Comparison of ENCODE assay signal across 21 cellular contexts in the genomic region with DNA sequence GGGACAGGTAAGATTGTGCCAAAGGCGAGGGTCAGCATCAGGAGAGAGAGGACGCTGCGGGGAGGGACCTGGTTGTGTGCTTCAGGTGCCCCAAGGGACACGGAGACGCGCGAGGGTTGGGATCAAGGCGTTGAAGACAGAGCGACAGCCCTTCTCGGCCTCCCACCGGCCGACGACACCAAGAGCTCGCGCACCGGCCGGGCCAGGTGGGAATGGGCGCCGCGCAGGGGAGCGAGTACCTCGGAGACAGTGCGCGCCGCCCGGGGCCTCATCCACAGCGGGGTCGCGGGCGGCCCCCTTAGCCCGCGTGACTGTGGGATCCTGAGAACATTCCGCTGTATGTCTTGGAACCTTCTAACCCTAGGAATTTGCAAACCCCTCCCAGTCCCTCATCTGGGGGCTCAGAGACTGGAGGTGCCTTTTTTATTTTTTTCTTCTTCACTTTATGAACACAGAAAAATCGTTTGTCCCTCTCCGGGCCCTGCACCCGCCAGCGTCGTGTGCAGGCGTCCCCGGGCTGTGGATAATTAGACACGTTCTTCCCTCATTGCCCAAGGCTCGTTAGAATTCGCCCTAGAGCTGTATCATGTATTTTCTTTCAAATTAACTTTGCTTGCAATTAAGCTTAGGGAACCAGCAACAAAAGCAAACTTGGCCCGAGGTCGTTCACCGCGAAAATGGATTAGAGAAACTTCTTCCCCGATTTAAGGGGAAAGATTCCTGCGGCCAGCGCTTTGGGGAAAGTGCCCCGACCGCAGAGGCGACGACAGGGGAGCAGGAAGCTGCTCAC. TPM values are rescaled to one million over a fixed set of nuclear protein-coding genes. Genes with fewer than 3 reads are reported as not detected.
DNase-seq lines count a peak whose midpoint lies in the region; ATAC-seq and TF ChIP-seq lines count a peak whose summit lies in the region.
"Had no signal": no experiment of that assay in that cellular context is flagged by ENCODE, and none has a peak within 500 bp of the region (broad histone marks: within the 10 kb centered on the region; RNA-seq: fewer than 3 reads in every experiment).

No MANE protein-coding gene starts in this region.

- H3K27me3 Mint-ChIP-seq in T-helper 2 cell treated with Interferon-gamma antibody and Interleukin-4, amounts not matched to agents 5 μg/mL and 100 μg/mL, for 36 hours (ENCODE audit: low read depth) = peaks cover 80% of the 10 kb centered on the region
- H3K27me3 Mint-ChIP-seq in activated T-helper 17 cell treated with anti-CD3 and anti-CD28 coated beads, Interleukin-2, amount 50 U/mL, for 72 hours = peaks cover 61% of the 10 kb centered on the region
- H3K27me3 Mint-ChIP-seq in naive thymus-derived CD4-positive, alpha-beta T cell = peaks cover 69 to 85% (median 74%) of the 10 kb centered on the region in 5 donors

- H3K27me3 ChIP-seq in H7 (ENCODE audit: control insufficient read depth, insufficient read depth, low read length) = peaks cover 91% of the 10 kb centered on the region
- peaks cover 8 to 42% of the 10 kb centered on the region in 2 donors for H3K27me3 ChIP-seq in naive thymus-derived CD4-positive, alpha-beta T cell (ENCODE audit: control insufficient read depth in 2 of 2, insufficient read depth in 2 of 2, low read length in 2 of 2)
- peaks cover 20 to 100% (median 84%) of the 10 kb centered on the region in 7 donors for H3K27me3 ChIP-seq in spleen (replicated peaks in 1 of 7)

- TF ChIP-seq CTCF in spleen (IDR thresholded peaks at IDR 0.05 in 8 of 11, conservative IDR thresholded peaks at IDR 0.05 in 3 of 11) = no peak

- H3K27ac Mint-ChIP-seq in T-helper 2 cell treated with Interferon-gamma antibody and Interleukin-4, amounts not matched to agents 5 μg/mL and 100 μg/mL, for 36 hours = no peak overlapping the region
- no peak overlapping the region for H3K27ac Mint-ChIP-seq in activated T-helper 17 cell treated with anti-CD3 and anti-CD28 coated beads, Interleukin-2, amount 50 U/mL, for 72 hours
- H3K27ac Mint-ChIP-seq in naive thymus-derived CD4-positive, alpha-beta T cell = peak overlapping the region in 2 of 9 donors; percentile 28 to 76
- H3K27ac Mint-ChIP-seq: activated CD8-positive, alpha-beta memory T cell treated with anti-CD3 and anti-CD28 coated beads, Interleukin-2, amount 10 ng/mL, durations not matched to agents 7 days and 5 days; activated naive CD4-positive, alpha-beta T cell treated with anti-CD3 and anti-CD28 coated beads, Interleukin-2, amount 10 ng/mL, durations not matched to agents 7 days and 5 days had no signal

- H3K4me1 ChIP-seq in naive thymus-derived CD4-positive, alpha-beta T cell (ENCODE audit: control insufficient read depth in 2 of 2, insufficient read depth in 2 of 2, low read length in 2 of 2) = peaks cover 0 to 8% of the 10 kb centered on the region in 2 donors
- H3K4me1 ChIP-seq in spleen = peaks cover 6 to 37% (median 29%) of the 10 kb centered on the region in 6 donors

- ATAC-seq in activated T-helper 17 cell treated with anti-CD3 and anti-CD28 coated beads, Interleukin-2, amount 50 U/mL, for 72 hours (replicated peaks) = no peak
- ATAC-seq in naive thymus-derived CD4-positive, alpha-beta T cell = no peak
- no peak for ATAC-seq in HG03439 (IDR thresholded peaks at IDR 0.05; ENCODE audit: unreplicated experiment)
- ATAC-seq: activated CD8-positive, alpha-beta memory T cell treated with anti-CD3 and anti-CD28 coated beads, Interleukin-2, amount 10 ng/mL, durations not matched to agents 7 days and 5 days; mucosa of descending colon had no signal

- TF ChIP-seq POLR2A in spleen (IDR thresholded peaks at IDR 0.05) = no peak

- POLR2A ChIA-PET in naive thymus-derived CD4-positive, alpha-beta T cell (lab: Charles Lee) = interaction anchor here (0.5 to 1.7 kb wide), 3 partner anchors 11 to 197 kb away, joined by 3 to 6 read pairs (median 3); no protein-coding TSS in a partner anchor

- CTCF ChIA-PET in naive thymus-derived CD4-positive, alpha-beta T cell (lab: Charles Lee) = interaction anchor here (0.8 kb wide), 1 partner anchor 15 kb away, joined by 3 read pairs; no protein-coding TSS in a partner anchor

- intact Hi-C loops in naive thymus-derived CD4-positive, alpha-beta T cell (cut with micrococcal nuclease) = loop anchor here in 1 of 2 donors (2.0 kb wide), 1 partner anchor 13 kb away; no protein-coding TSS in a partner anchor
- intact Hi-C loops in spleen (cut with DNase I; ENCODE audit: low total_unique reads) = no loop called here

- H3K36me3 Mint-ChIP-seq in T-helper 2 cell treated with Interferon-gamma antibody and Interleukin-4, amounts not matched to agents 5 μg/mL and 100 μg/mL, for 36 hours (ENCODE audit: low read depth) = no peaks in the 10 kb centered on the region
- no peaks in the 10 kb centered on the region for H3K36me3 Mint-ChIP-seq in activated T-helper 17 cell treated with anti-CD3 and anti-CD28 coated beads, Interleukin-2, amount 50 U/mL, for 72 hours (ENCODE audit: low read depth)
- peaks cover 0 to 4% (median 4%) of the 10 kb centered on the region in 5 donors for H3K36me3 Mint-ChIP-seq in naive thymus-derived CD4-positive, alpha-beta T cell
- H3K36me3 Mint-ChIP-seq: CD4-positive, CD25-positive, alpha-beta regulatory T cell had no signal

- H3K4me3 ChIP-seq in H7 (ENCODE audit: insufficient read depth, low read depth, low read length) (no peak overlapping the region), spleen (peak overlapping the region in 1 of 8 donors; percentile 9)
- H3K4me3 ChIP-seq in naive thymus-derived CD4-positive, alpha-beta T cell (ENCODE audit: low read length) = no peak overlapping the region
- H3K4me3 ChIP-seq: mucosa of descending colon, suprapubic skin had no signal

- H3K4me1 Mint-ChIP-seq in T-helper 2 cell treated with Interferon-gamma antibody and Interleukin-4, amounts not matched to agents 5 μg/mL and 100 μg/mL, for 36 hours (ENCODE audit: low read depth) = peaks cover 8% of the 10 kb centered on the region
- H3K4me1 Mint-ChIP-seq in activated T-helper 17 cell treated with anti-CD3 and anti-CD28 coated beads, Interleukin-2, amount 50 U/mL, for 72 hours = no peaks in the 10 kb centered on the region
- peaks cover 8 to 27% (median 13%) of the 10 kb centered on the region in 7 donors for H3K4me1 Mint-ChIP-seq in naive thymus-derived CD4-positive, alpha-beta T cell

- H3K4me3 Mint-ChIP-seq in T-helper 2 cell treated with Interferon-gamma antibody and Interleukin-4, amounts not matched to agents 5 μg/mL and 100 μg/mL, for 36 hours = peak overlapping the region; percentile 13
- H3K4me3 Mint-ChIP-seq in activated T-helper 17 cell treated with anti-CD3 and anti-CD28 coated beads, Interleukin-2, amount 50 U/mL, for 72 hours = peak overlapping the region; percentile 36
- H3K4me3 Mint-ChIP-seq in naive thymus-derived CD4-positive, alpha-beta T cell = peak overlapping the region in 9 of 10 donors; percentile 11 to 66 (median 50)
- H3K4me3 Mint-ChIP-seq: activated CD8-positive, alpha-beta memory T cell treated with anti-CD3 and anti-CD28 coated beads, Interleukin-2, amount 10 ng/mL, durations not matched to agents 7 days and 5 days; activated naive CD4-positive, alpha-beta T cell treated with anti-CD3 and anti-CD28 coated beads, Interleukin-2, amount 10 ng/mL, durations not matched to agents 7 days and 5 days; central memory CD8-positive, alpha-beta T cell had no signal

- H3K9me3 ChIP-seq in naive thymus-derived CD4-positive, alpha-beta T cell (ENCODE audit: control insufficient read depth in 2 of 3, low read length in 3 of 3) = no peaks in the 10 kb centered on the region
- peaks cover 0 to 8% (median 0%) of the 10 kb centered on the region in 8 donors for H3K9me3 ChIP-seq in spleen
- H3K9me3 ChIP-seq: mucosa of descending colon, suprapubic skin had no signal

- no peaks in the 10 kb centered on the region for H3K9me3 Mint-ChIP-seq in T-helper 2 cell treated with Interferon-gamma antibody and Interleukin-4, amounts not matched to agents 5 μg/mL and 100 μg/mL, for 36 hours
- H3K9me3 Mint-ChIP-seq in activated T-helper 17 cell treated with anti-CD3 and anti-CD28 coated beads, Interleukin-2, amount 50 U/mL, for 72 hours = no peaks in the 10 kb centered on the region
- peaks cover 0 to 9% (median 0%) of the 10 kb centered on the region in 11 donors for H3K9me3 Mint-ChIP-seq in naive thymus-derived CD4-positive, alpha-beta T cell
- H3K9me3 Mint-ChIP-seq: activated naive CD4-positive, alpha-beta T cell treated with anti-CD3 and anti-CD28 coated beads, Interleukin-2, amount 10 ng/mL, durations not matched to agents 7 days and 5 days; central memory CD8-positive, alpha-beta T cell had no signal

- H3K27ac ChIP-seq in naive thymus-derived CD4-positive, alpha-beta T cell (ENCODE audit: low read depth, low read length) = no peak overlapping the region
- H3K27ac ChIP-seq in caudate nucleus (ENCODE audit: low read depth, low read length) (no peak overlapping the region), spleen (no peak overlapping the region)
- H3K27ac ChIP-seq: suprapubic skin had no signal

- H3K36me3 ChIP-seq in H7 (replicated peaks; ENCODE audit: control insufficient read depth, insufficient read depth, low read length) (no peaks in the 10 kb centered on the region), spleen (no peaks in the 10 kb centered on the region)
- no peaks in the 10 kb centered on the region for H3K36me3 ChIP-seq in naive thymus-derived CD4-positive, alpha-beta T cell (ENCODE audit: control insufficient read depth in 2 of 3, insufficient read depth in 3 of 3, low read length in 3 of 3)
- H3K36me3 ChIP-seq: suprapubic skin had no signal

- 4 to 8% (median 5%) methylated on average over 38 to 54 of the region's 54 CpGs for WGBS in spleen, 5 donors

- no peak for DNase-seq in T-helper 2 cell treated with Interferon-gamma antibody and Interleukin-4, amounts not matched to agents 5 μg/mL and 100 μg/mL, for 36 hours (ENCODE audit: low spot score)
- DNase-seq in T-helper 2 cell = no peak
- peak; percentile 62 for DNase-seq in H7
- no peak for DNase-seq in naive thymus-derived CD4-positive, alpha-beta T cell
- DNase-seq in caudate nucleus (lab: John Stamatoyannopoulos, UW) = no peak
- no peak for DNase-seq in spleen
- DNase-seq: 8988T; activated CD8-positive, alpha-beta memory T cell treated with anti-CD3 and anti-CD28 coated beads, Interleukin-2, amount 10 ng/mL, durations not matched to agents 7 days and 5 days; activated naive CD4-positive, alpha-beta T cell treated with anti-CD3 and anti-CD28 coated beads, Interleukin-2, amount 10 ng/mL, durations not matched to agents 7 days and 5 days; CD4-positive, CD25-positive, alpha-beta regulatory T cell; foreskin melanocyte; Karpas-422; mucosa of descending colon; NCI-H146; NCI-H446 treated with DMSO at 0.1 percent for 48 hours; SIG-M5 had no signal

RNA-seq across cellular contexts. Expression of a gene that starts 4.8 kb away (rescaled TPM):
- 0.07 and 0.14 TPM in 2 replicates for total RNA-seq in H7 (2014; rRNA removed; shearing (Covaris generic))
- not detected for total RNA-seq in activated T-helper 17 cell treated with anti-CD3 and anti-CD28 coated beads, Interleukin-2, amount 50 U/mL, for 72 hours
- total RNA-seq in naive thymus-derived CD4-positive, alpha-beta T cell = not detected
- under 1 TPM in 1 of 2 donors, not detected in 1; 0.05 TPM for polyA plus RNA-seq in naive thymus-derived CD4-positive, alpha-beta T cell
- not detected for total RNA-seq in spleen
- under 1 TPM; 0.02 to 0.04 (median 0.03) TPM for polyA plus RNA-seq in spleen
- total RNA-seq: activated CD8-positive, alpha-beta memory T cell treated with anti-CD3 and anti-CD28 coated beads, Interleukin-2, amount 10 ng/mL, durations not matched to agents 7 days and 5 days; CD4-positive, CD25-positive, alpha-beta regulatory T cell; mucosa of descending colon; posterior vena cava had no signal
- polyA plus RNA-seq: CD4-positive, CD25-positive, alpha-beta regulatory T cell had no signal
